26 cellular contexts compared by ENCODE assay signal in genomic region chr7:128207609-128208008, GRCh38. TPM values are rescaled to one million over a fixed set of nuclear protein-coding genes. Genes with fewer than 3 reads are reported as not detected.
"Had no signal": no experiment of that assay in that cellular context is flagged by ENCODE, and none has a peak within 500 bp of the region (broad histone marks: within the 10 kb centered on the region; RNA-seq: fewer than 3 reads in every experiment).

No MANE protein-coding gene starts in this region.

- DNase-seq: nephron progenitor cell; occipital lobe; ovary; posterior cingulate gyrus; psoas muscle; right cardiac atrium; small intestine; stimulated activated CD4-positive, alpha-beta T cell treated with anti-CD3 and anti-CD28 coated beads, Interleukin-15, amount 100 ng/mL, for 24 hours; stimulated activated CD4-positive, alpha-beta T cell treated with anti-CD3 and anti-CD28 coated beads, Interleukin-2, amount 100 ng/mL, for 24 hours; stimulated activated CD4-positive, alpha-beta T cell treated with anti-CD3 and anti-CD28 coated beads, Interleukin-2, amount 100 ng/mL, for 48 hours; stimulated activated CD4-positive, alpha-beta T cell treated with anti-CD3 and anti-CD28 coated beads, Interleukin-4, amount 100 ng/mL, for 24 hours; stimulated activated naive B cell treated with anti-CD40 and anti-IgM and Interleukin-4, amounts not matched to agents 10 μg/mL and 1 μg/mL and 100 μg/mL, for 72 hours; stimulated activated naive CD4-positive, alpha-beta T cell treated with Interleukin-2 at 50 U/mL for 16 hours; stomach; thyroid gland; trophoblast cell; upper lobe of left lung had no signal

- H3K36me3 Mint-ChIP-seq: natural killer cell treated with Interleukin-12 subunit alpha and Interleukin-12 subunit beta and Interleukin-15 and Interleukin-18, amount 100 ng/mL, for 72 hours; stimulated activated effector memory CD8-positive, alpha-beta T cell treated with anti-CD3 and anti-CD28 coated beads, Interleukin-12 subunit alpha, Interleukin-12 subunit beta, amount 100 ng/mL, for 72 hours had no signal

- H3K27ac Mint-ChIP-seq: natural killer cell treated with Interleukin-12 subunit alpha and Interleukin-12 subunit beta and Interleukin-15 and Interleukin-18, amount 100 ng/mL, for 72 hours; nephron progenitor cell; progenitor cell of endocrine pancreas; stimulated activated effector memory CD8-positive, alpha-beta T cell treated with anti-CD3 and anti-CD28 coated beads, Interleukin-12 subunit alpha, Interleukin-12 subunit beta, amount 100 ng/mL, for 72 hours; stimulated activated naive B cell treated with anti-CD40 and anti-IgM and Interleukin-4, amounts not matched to agents 10 μg/mL and 1 μg/mL and 100 μg/mL, for 72 hours; stimulated activated naive CD8-positive, alpha-beta T cell treated with anti-CD3 and anti-CD28 coated beads, Interleukin-15, Interleukin-2, amounts not matched to agents 100 ng/mL and 50 ng/mL, for 24 hours had no signal

- H3K9me3 Mint-ChIP-seq: natural killer cell treated with Interleukin-12 subunit alpha and Interleukin-12 subunit beta and Interleukin-15 and Interleukin-18, amount 100 ng/mL, for 72 hours; nephron progenitor cell; neural crest cell; stimulated activated effector memory CD8-positive, alpha-beta T cell treated with anti-CD3 and anti-CD28 coated beads, Interleukin-12 subunit alpha, Interleukin-12 subunit beta, amount 100 ng/mL, for 72 hours; stimulated activated naive CD8-positive, alpha-beta T cell treated with anti-CD3 and anti-CD28 coated beads, Interleukin-15, Interleukin-2, amounts not matched to agents 100 ng/mL and 50 ng/mL, for 24 hours had no signal

- ATAC-seq: natural killer cell treated with Interleukin-12 subunit alpha and Interleukin-12 subunit beta and Interleukin-15 and Interleukin-18, amount 100 ng/mL, for 72 hours; psoas muscle; stimulated activated effector memory CD8-positive, alpha-beta T cell treated with anti-CD3 and anti-CD28 coated beads, Interleukin-12 subunit alpha, Interleukin-12 subunit beta, amount 100 ng/mL, for 72 hours had no signal

- H3K4me3 Mint-ChIP-seq: natural killer cell treated with Interleukin-12 subunit alpha and Interleukin-12 subunit beta and Interleukin-15 and Interleukin-18, amount 100 ng/mL, for 72 hours; nephron progenitor cell; neural crest cell; stimulated activated effector memory CD8-positive, alpha-beta T cell treated with anti-CD3 and anti-CD28 coated beads, Interleukin-12 subunit alpha, Interleukin-12 subunit beta, amount 100 ng/mL, for 72 hours; stimulated activated naive B cell treated with anti-CD40 and anti-IgM and Interleukin-4, amounts not matched to agents 10 μg/mL and 1 μg/mL and 100 μg/mL, for 72 hours; stimulated activated naive CD8-positive, alpha-beta T cell treated with anti-CD3 and anti-CD28 coated beads, Interleukin-15, Interleukin-2, amounts not matched to agents 100 ng/mL and 50 ng/mL, for 24 hours had no signal

RNA-seq across cellular contexts. Expression of gene LEP, which starts 33.5 kb away (rescaled TPM):
- total RNA-seq: natural killer cell treated with Interleukin-12 subunit alpha and Interleukin-12 subunit beta and Interleukin-15 and Interleukin-18, amount 100 ng/mL, for 72 hours; neural crest cell; occipital lobe; progenitor cell of endocrine pancreas; renal cortical epithelial cell; right lobe of liver; stomach; temporal lobe; thoracic aorta; upper lobe of left lung had no signal
